In the genomic region with DNA sequence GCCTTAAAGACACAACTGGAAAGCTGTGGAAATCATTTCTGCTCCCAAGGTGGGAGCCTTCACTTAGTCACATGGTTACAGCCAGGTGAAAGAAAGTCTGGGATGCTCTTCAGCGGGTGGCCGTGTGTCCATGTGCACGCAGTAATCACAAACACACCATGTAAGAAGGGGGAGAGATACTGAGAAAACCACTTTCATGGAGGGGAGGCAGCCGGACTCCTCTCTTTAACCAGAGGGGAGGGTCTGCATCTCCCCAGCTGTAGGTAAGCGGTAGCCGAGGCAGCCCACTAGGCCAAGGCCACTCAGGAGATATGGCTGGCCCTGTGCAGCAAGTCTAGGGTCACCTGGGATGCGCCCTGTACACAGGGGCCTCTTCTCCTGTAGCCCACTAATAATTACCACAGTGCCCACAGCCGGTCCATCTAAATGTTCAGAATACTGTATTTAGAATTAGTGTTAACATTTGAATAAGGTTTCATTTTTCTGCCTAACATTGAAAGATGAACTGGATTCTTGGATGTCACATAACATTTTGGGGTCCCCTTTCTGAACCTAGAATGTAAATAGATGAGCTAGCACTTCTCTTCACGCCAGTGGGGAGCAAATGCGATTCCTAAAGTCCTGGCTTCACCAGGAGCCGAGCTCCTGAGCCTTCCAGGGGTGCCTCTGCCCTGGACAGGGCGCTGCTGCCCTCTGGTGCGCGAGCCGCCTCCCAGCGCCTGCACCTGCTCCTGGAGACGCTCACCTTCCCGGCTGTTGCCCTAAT, we compare ENCODE assay signal across 8 cellular contexts. TPM values are rescaled to one million over a fixed set of nuclear protein-coding genes. Genes with fewer than 3 reads are reported as not detected.
DNase-seq lines count a peak whose midpoint lies in the region; ATAC-seq, FAIRE-seq and TF ChIP-seq lines count a peak whose summit lies in the region.

No MANE protein-coding gene starts in this region.

- H3K36me3 Mint-ChIP-seq in CD4-positive, alpha-beta T cell (ENCODE audit: low read depth), result no peaks in the 10 kb centered on the region
- no peaks in the 10 kb centered on the region for H3K36me3 Mint-ChIP-seq in astrocyte (ENCODE audit: low read depth, unreplicated experiment)

- in situ Hi-C loops in SK-MEL-5 (cut with HindIII; ENCODE audit: low pct_unique_long_range_greater_than_20kb, low sequenced_read_pairs), result no loop called here

- H3K4me3 ChIP-seq in HL-60 (replicated peaks; ENCODE audit: insufficient read depth, low read length) (no peak overlapping the region), astrocyte (ENCODE audit: insufficient read depth, low read depth, low read length) (no peak overlapping the region), kidney epithelial cell (ENCODE audit: low read depth, low read length) (no peak overlapping the region), suprapubic skin (no peak overlapping the region)

- H3K4me1 ChIP-seq in astrocyte (ENCODE audit: insufficient read depth, low read length), result peaks cover 4% of the 10 kb centered on the region
- peaks cover 3% of the 10 kb centered on the region for H3K4me1 ChIP-seq in suprapubic skin

- peak; percentile 84 for ATAC-seq in CD4-positive, alpha-beta T cell (ENCODE audit: poor library complexity)
- ATAC-seq in GM19324 (IDR thresholded peaks at IDR 0.05; ENCODE audit: low FRiP score, unreplicated experiment), result peak; percentile 76

- no peaks in the 10 kb centered on the region for H3K36me3 ChIP-seq in astrocyte (ENCODE audit: insufficient read depth, low read length)
- no peaks in the 10 kb centered on the region for H3K36me3 ChIP-seq in kidney epithelial cell (ENCODE audit: control insufficient read depth, insufficient read depth, low read length)
- H3K36me3 ChIP-seq in suprapubic skin, result no peaks in the 10 kb centered on the region

- H3K79me2 ChIP-seq in astrocyte (ENCODE audit: insufficient read depth, low read length), result no peaks in the 10 kb centered on the region

- peaks cover 41% of the 10 kb centered on the region for H3K4me1 Mint-ChIP-seq in CD4-positive, alpha-beta T cell (ENCODE audit: low read depth)
- H3K4me1 Mint-ChIP-seq in astrocyte (ENCODE audit: low read depth, unreplicated experiment), result peaks cover 17% of the 10 kb centered on the region

- 40% methylated on average over 18 of the region's 18 CpGs for WGBS in suprapubic skin

- H2AFZ ChIP-seq in astrocyte (ENCODE audit: low read depth, low read length), result no peak overlapping the region

- peaks cover 6% of the 10 kb centered on the region for H3K27me3 Mint-ChIP-seq in CD4-positive, alpha-beta T cell
- peaks cover 19% of the 10 kb centered on the region for H3K27me3 Mint-ChIP-seq in astrocyte (ENCODE audit: low read depth, unreplicated experiment)

- H3K9me3 Mint-ChIP-seq in CD4-positive, alpha-beta T cell, result no peaks in the 10 kb centered on the region
- H3K9me3 Mint-ChIP-seq in astrocyte (ENCODE audit: unreplicated experiment), result peaks cover 3% of the 10 kb centered on the region

- CTCF ChIA-PET in CD4-positive, alpha-beta T cell (lab: Charles Lee), result interaction anchor here (0.6 to 1.7 kb wide), 15 partner anchors 9 to 684 kb away, joined by 3 to 7 read pairs (median 4); a partner anchor contains a TSS

- intact Hi-C loops in CD4-positive, alpha-beta T cell (cut with DNase I, micrococcal nuclease), result loop anchor here (1.0 to 5.0 kb wide), 5 partner anchors 60 to 367 kb away; a partner anchor contains a TSS

- DNase-seq in CD4-positive, alpha-beta T cell, result peak; percentile 14 to 63 (median 44)
- DNase-seq in HL-60 (ENCODE audit: low read depth in 1 of 2, low spot score in 1 of 2) (peak; percentile 10 to 48), SK-MEL-5 (ENCODE audit: low read depth, low spot score) (peak; percentile 51), astrocyte (ENCODE audit: low read depth) (no peak), kidney epithelial cell (ENCODE audit: low read depth) (no peak), suprapubic skin (ENCODE audit: low spot score in 2 of 2) (no peak)
- DNase-seq in stimulated activated CD4-positive, alpha-beta T cell treated with anti-CD3 and anti-CD28 coated beads, Interleukin-4, amount 100 ng/mL, for 48 hours (ENCODE audit: low read depth in 2 of 2), result peak; percentile 38

- no peaks in the 10 kb centered on the region for H4K20me1 ChIP-seq in astrocyte (ENCODE audit: insufficient read depth, low read length)

- TF ChIP-seq EP300 in suprapubic skin (IDR thresholded peaks at IDR 0.05), result no peak

- FAIRE-seq in astrocyte (lab: Jason Lieb, UNC), result no peak

- H3K4me2 ChIP-seq in astrocyte (ENCODE audit: low read length), result peak overlapping the region; percentile 5

- H3K4me3 Mint-ChIP-seq in CD4-positive, alpha-beta T cell, result no peak overlapping the region
- no peak overlapping the region for H3K4me3 Mint-ChIP-seq in astrocyte (ENCODE audit: unreplicated experiment)

- TF ChIP-seq POLR2A in suprapubic skin (IDR thresholded peaks at IDR 0.05), result no peak

- peak overlapping the region; percentile 12 for H3K27ac Mint-ChIP-seq in CD4-positive, alpha-beta T cell
- H3K27ac Mint-ChIP-seq in astrocyte (ENCODE audit: unreplicated experiment), result no peak overlapping the region

- no peaks in the 10 kb centered on the region for H3K27me3 ChIP-seq in CD4-positive, alpha-beta T cell (ENCODE audit: control insufficient read depth, insufficient read depth, low read length)
- H3K27me3 ChIP-seq in HL-60 (ENCODE audit: insufficient read depth, poor library complexity, severe bottlenecking), result no peaks in the 10 kb centered on the region
- H3K27me3 ChIP-seq in astrocyte (ENCODE audit: insufficient read depth, low read length), result no peaks in the 10 kb centered on the region
- no peaks in the 10 kb centered on the region for H3K27me3 ChIP-seq in kidney epithelial cell (ENCODE audit: control insufficient read depth, insufficient read depth, low read length)
- H3K27me3 ChIP-seq in suprapubic skin, result peaks cover 31% of the 10 kb centered on the region

- H3K9ac ChIP-seq in astrocyte (ENCODE audit: low read length), result no peak overlapping the region

- TF ChIP-seq CTCF in CD4-positive, alpha-beta T cell (IDR thresholded peaks at IDR 0.05), result peak; percentile 90
- TF ChIP-seq CTCF in HL-60 (IDR thresholded peaks at IDR 0.05; ENCODE audit: insufficient read depth, low read length) (peak; percentile 78), astrocyte (IDR thresholded peaks at IDR 0.05; ENCODE audit: insufficient read depth, low read depth, low read length) (peak; percentile 41), kidney epithelial cell (IDR thresholded peaks at IDR 0.05; ENCODE audit: insufficient read depth, low read length, poor library complexity, severe bottlenecking) (peak; percentile 92), suprapubic skin (IDR thresholded peaks at IDR 0.05) (peak in 1 of 2 donors; percentile 75)

- no peaks in the 10 kb centered on the region for H3K9me3 ChIP-seq in CD4-positive, alpha-beta T cell (ENCODE audit: control insufficient read depth, low read length)
- H3K9me3 ChIP-seq in astrocyte (ENCODE audit: insufficient read depth, low read depth, low read length), result no peaks in the 10 kb centered on the region
- no peaks in the 10 kb centered on the region for H3K9me3 ChIP-seq in suprapubic skin

- POLR2A ChIA-PET in CD4-positive, alpha-beta T cell (lab: Charles Lee), result interaction anchor here (1.4 to 1.6 kb wide), 3 partner anchors 19 to 142 kb away, joined by 4 to 6 read pairs (median 4); a partner anchor contains a TSS

- H3K27ac ChIP-seq in CD4-positive, alpha-beta T cell (ENCODE audit: low read depth, low read length), result no peak overlapping the region
- H3K27ac ChIP-seq in HL-60 (replicated peaks) (no peak overlapping the region), astrocyte (ENCODE audit: low read depth, low read length) (no peak overlapping the region), suprapubic skin (no peak overlapping the region)

RNA-seq across cellular contexts. Expression of a gene that starts 15.9 kb away (rescaled TPM):
- total RNA-seq in CD4-positive, alpha-beta T cell, result not detected
- not detected in 2 replicates for total RNA-seq in SK-MEL-5 (2014; rRNA removed; shearing (Covaris generic))
- polyA plus RNA-seq in SK-MEL-5 (2015; cell fraction: cytosol; rRNA removed), result not detected in 2 replicates
- polyA plus RNA-seq in SK-MEL-5 (2015; cell fraction: nucleus; rRNA removed), result not detected in 2 replicates
- total RNA-seq in astrocyte (not detected in 2 replicates), kidney epithelial cell (not detected in 2 replicates), suprapubic skin (not detected)

RNA-seq across cellular contexts. Expression of a gene that starts 19.0 kb away (rescaled TPM):
- total RNA-seq in CD4-positive, alpha-beta T cell, result 10 to 100 TPM; 13.6 to 15.9 TPM
- not detected in 2 replicates for total RNA-seq in SK-MEL-5 (2014; rRNA removed; shearing (Covaris generic))
- not detected in 2 replicates for polyA plus RNA-seq in SK-MEL-5 (2015; cell fraction: cytosol; rRNA removed)
- polyA plus RNA-seq in SK-MEL-5 (2015; cell fraction: nucleus; rRNA removed), result not detected in 2 replicates
- total RNA-seq in astrocyte (not detected in 2 replicates), kidney epithelial cell (0.41 TPM in 1 of 2 replicates, not detected in the other), suprapubic skin (1 to 10 TPM in 3 of 4 donors, under 1 TPM in 1; 0.98 to 2.4 (median 1.2) TPM)

Comparison
In these comparisons a context has a peak if more than half of its experiments do, and no peak if none do; other contexts are left out.
1. DNase-seq: peak in CD4-positive, alpha-beta T cell (10 of 10), HL-60 (2 of 2), SK-MEL-5 (single experiment) and stimulated activated CD4-positive, alpha-beta T cell treated with anti-CD3 and anti-CD28 coated beads, Interleukin-4, amount 100 ng/mL, for 48 hours (2 of 2); none in astrocyte (single experiment), kidney epithelial cell (single experiment) and suprapubic skin (0 of 2).
2. RNA of a gene that starts 19.0 kb away (total RNA-seq): 13.6 to 15.9 TPM in CD4-positive, alpha-beta T cell; 0.98 to 2.4 TPM in suprapubic skin, not detected in SK-MEL-5, not detected in astrocyte and 0.41 TPM in kidney epithelial cell; every median in the first group is over 4 times any median in the second.